Comparison of ENCODE assay signal across 26 cellular contexts in the genomic region with DNA sequence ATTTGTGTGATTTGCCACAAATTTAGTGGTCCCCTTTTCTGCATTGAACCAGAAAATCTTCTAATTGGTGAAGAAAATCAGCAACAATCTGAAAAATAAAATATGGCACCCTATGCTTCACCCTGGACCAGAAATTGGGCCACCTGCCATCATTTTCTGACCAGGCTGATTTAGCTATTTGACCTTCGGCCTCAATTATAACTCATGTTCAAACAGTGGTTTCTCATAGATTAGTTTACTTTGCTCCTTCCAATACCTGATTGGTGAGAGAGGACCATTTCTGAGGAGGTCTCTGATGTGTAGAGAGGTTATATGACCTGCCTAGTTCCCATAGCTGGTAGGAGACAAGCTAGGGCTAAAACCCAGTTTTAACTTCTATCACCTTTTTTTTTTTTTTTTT. TPM values are rescaled to one million over a fixed set of nuclear protein-coding genes. Genes with fewer than 3 reads are reported as not detected.
DNase-seq lines count a peak whose midpoint lies in the region; ATAC-seq lines count a peak whose summit lies in the region.
"Had no signal": no experiment of that assay in that cellular context is flagged by ENCODE, and none has a peak within 500 bp of the region (broad histone marks: within the 10 kb centered on the region; RNA-seq: fewer than 3 reads in every experiment).

No MANE protein-coding gene starts in this region.

- H3K36me3 ChIP-seq in CD4-positive, CD25-positive, alpha-beta regulatory T cell (ENCODE audit: control insufficient read depth, insufficient read depth, low read length): peaks cover 16% of the 10 kb centered on the region
- H3K36me3 ChIP-seq: esophagus squamous epithelium, sigmoid colon had no signal

- H3K9me3 Mint-ChIP-seq in CD4-positive, CD25-positive, alpha-beta regulatory T cell: no peaks in the 10 kb centered on the region
- no peaks in the 10 kb centered on the region for H3K9me3 Mint-ChIP-seq in activated T-helper 1 cell treated with anti-CD3 and anti-CD28 coated beads, Interleukin-12 subunit alpha, Interleukin-12 subunit beta, Interleukin-2, Interleukin-4 antibody, amounts not matched to agents 30 ng/mL and 10 ng/mL and 1 ng/mL, durations not matched to agents 14 hours and 24 hours and 36 hours
- H3K9me3 Mint-ChIP-seq: activated naive CD4-positive, alpha-beta T cell treated with anti-CD3 and anti-CD28 coated beads for 36 hours; endodermal cell; naive B cell had no signal

- H3K27ac Mint-ChIP-seq in CD4-positive, CD25-positive, alpha-beta regulatory T cell: peak overlapping the region; percentile 99 to 100 (median 99)
- peak overlapping the region; percentile 44 for H3K27ac Mint-ChIP-seq in activated T-helper 1 cell treated with anti-CD3 and anti-CD28 coated beads, Interleukin-12 subunit alpha, Interleukin-12 subunit beta, Interleukin-2, Interleukin-4 antibody, amounts not matched to agents 30 ng/mL and 10 ng/mL and 1 ng/mL, durations not matched to agents 14 hours and 24 hours and 36 hours
- H3K27ac Mint-ChIP-seq: activated naive CD4-positive, alpha-beta T cell treated with anti-CD3 and anti-CD28 coated beads for 36 hours; endodermal cell had no signal

- no peaks in the 10 kb centered on the region for H3K27me3 ChIP-seq in CD4-positive, CD25-positive, alpha-beta regulatory T cell (ENCODE audit: control insufficient read depth, insufficient read depth, low read length)
- H3K27me3 ChIP-seq: esophagus squamous epithelium, sigmoid colon, testis had no signal

- no peak for ATAC-seq in CD4-positive, CD25-positive, alpha-beta regulatory T cell (ENCODE audit: low read depth in 2 of 2)
- ATAC-seq in left colon: peak; percentile 59
- ATAC-seq in GM21447 (IDR thresholded peaks at IDR 0.05; ENCODE audit: unreplicated experiment): no peak
- no peak for ATAC-seq in GM18867 (IDR thresholded peaks at IDR 0.05; ENCODE audit: unreplicated experiment)
- ATAC-seq: psoas muscle; stimulated activated naive CD8-positive, alpha-beta T cell treated with anti-CD3 and anti-CD28 coated beads, Interleukin-15, Interleukin-2, amounts not matched to agents 100 U/mL and 50 U/mL, for 24 hours had no signal

- peak overlapping the region; percentile 99 for H3K4me3 ChIP-seq in CD4-positive, CD25-positive, alpha-beta regulatory T cell (ENCODE audit: low read depth, low read length)
- H3K4me3 ChIP-seq: esophagus squamous epithelium, psoas muscle, sigmoid colon, SK-N-MC, testis had no signal

- H3K4me1 ChIP-seq in CD4-positive, CD25-positive, alpha-beta regulatory T cell (ENCODE audit: control insufficient read depth, insufficient read depth, low read length, poor library complexity, severe bottlenecking): peaks cover 98% of the 10 kb centered on the region
- H3K4me1 ChIP-seq: psoas muscle, testis had no signal

- H3K36me3 Mint-ChIP-seq in CD4-positive, CD25-positive, alpha-beta regulatory T cell: peaks cover 40% of the 10 kb centered on the region
- H3K36me3 Mint-ChIP-seq in activated T-helper 1 cell treated with anti-CD3 and anti-CD28 coated beads, Interleukin-12 subunit alpha, Interleukin-12 subunit beta, Interleukin-2, Interleukin-4 antibody, amounts not matched to agents 30 ng/mL and 10 ng/mL and 1 ng/mL, durations not matched to agents 14 hours and 24 hours and 36 hours (ENCODE audit: low read depth): peaks cover 70% of the 10 kb centered on the region
- H3K36me3 Mint-ChIP-seq: naive B cell had no signal

- H3K27ac ChIP-seq in CD4-positive, CD25-positive, alpha-beta regulatory T cell (ENCODE audit: insufficient read depth, low read length, poor library complexity, severe bottlenecking): peak overlapping the region; percentile 95
- H3K27ac ChIP-seq: C4-2B, coronary artery, esophagus squamous epithelium, psoas muscle, sigmoid colon, SK-N-MC, testis, VCaP had no signal

- no peaks in the 10 kb centered on the region for H3K9me3 ChIP-seq in CD4-positive, CD25-positive, alpha-beta regulatory T cell (ENCODE audit: control insufficient read depth in 2 of 2, low read length in 2 of 2)
- H3K9me3 ChIP-seq: esophagus squamous epithelium, psoas muscle, sigmoid colon, testis had no signal

- H3K27me3 Mint-ChIP-seq in CD4-positive, CD25-positive, alpha-beta regulatory T cell: no peaks in the 10 kb centered on the region
- no peaks in the 10 kb centered on the region for H3K27me3 Mint-ChIP-seq in activated T-helper 1 cell treated with anti-CD3 and anti-CD28 coated beads, Interleukin-12 subunit alpha, Interleukin-12 subunit beta, Interleukin-2, Interleukin-4 antibody, amounts not matched to agents 30 ng/mL and 10 ng/mL and 1 ng/mL, durations not matched to agents 14 hours and 24 hours and 36 hours (ENCODE audit: insufficient read depth)

- peak overlapping the region; percentile 86 to 100 (median 91) for H3K4me3 Mint-ChIP-seq in CD4-positive, CD25-positive, alpha-beta regulatory T cell
- H3K4me3 Mint-ChIP-seq in activated T-helper 1 cell treated with anti-CD3 and anti-CD28 coated beads, Interleukin-12 subunit alpha, Interleukin-12 subunit beta, Interleukin-2, Interleukin-4 antibody, amounts not matched to agents 30 ng/mL and 10 ng/mL and 1 ng/mL, durations not matched to agents 14 hours and 24 hours and 36 hours: no peak overlapping the region
- H3K4me3 Mint-ChIP-seq: activated naive CD4-positive, alpha-beta T cell treated with anti-CD3 and anti-CD28 coated beads for 36 hours; endodermal cell; naive B cell had no signal

- intact Hi-C loops in activated T-helper 1 cell treated with anti-CD3 and anti-CD28 coated beads, Interleukin-12 subunit alpha, Interleukin-12 subunit beta, Interleukin-2, Interleukin-4 antibody, amounts not matched to agents 30 ng/mL and 10 ng/mL and 1 ng/mL, durations not matched to agents 14 hours and 24 hours and 36 hours (cut with micrococcal nuclease): no loop called here
- intact Hi-C loops in left colon (cut with DNase I, micrococcal nuclease): no loop called here

- no peak for DNase-seq in CD4-positive, CD25-positive, alpha-beta regulatory T cell
- DNase-seq in ELR (ENCODE audit: low read depth) (peak; percentile 24), left colon (no peak), DMS114 treated with DMSO at 0.1 percent for 48 hours (lab: John Stamatoyannopoulos, UW; ENCODE audit: unreplicated experiment) (no peak)
- DNase-seq in activated T-helper 1 cell treated with anti-CD3 and anti-CD28 coated beads, Interleukin-12 subunit alpha, Interleukin-12 subunit beta, Interleukin-2, Interleukin-4 antibody, amounts not matched to agents 30 ng/mL and 10 ng/mL and 1 ng/mL, durations not matched to agents 14 hours and 24 hours and 36 hours (ENCODE audit: low spot score): no peak
- no peak for DNase-seq in NK-92 treated with Interleukin-12 subunit alpha and Interleukin-12 subunit beta, amount 100 ng/mL, for 24 hours (lab: John Stamatoyannopoulos, UW)
- DNase-seq: activated CD4-positive, alpha-beta T cell treated with anti-CD3 and anti-CD28 coated beads for 48 hours; activated naive CD4-positive, alpha-beta T cell treated with anti-CD3 and anti-CD28 coated beads for 36 hours; activated T-cell treated with anti-CD3 and anti-CD28 coated beads, Interleukin-2, amount 50 U/mL, for 48 hours; endodermal cell; esophagus squamous epithelium; naive B cell; NCI-H1092 treated with DMSO at 0.1 percent for 48 hours; NCI-H2029; NCI-H226; psoas muscle; RPMI8226; sigmoid colon; stimulated activated naive CD8-positive, alpha-beta T cell treated with anti-CD3 and anti-CD28 coated beads, Interleukin-15, Interleukin-2, amounts not matched to agents 100 U/mL and 50 U/mL, for 24 hours; testis had no signal

- peaks cover 40 to 96% (median 69%) of the 10 kb centered on the region in 4 donors for H3K4me1 Mint-ChIP-seq in CD4-positive, CD25-positive, alpha-beta regulatory T cell
- peaks cover 84% of the 10 kb centered on the region for H3K4me1 Mint-ChIP-seq in activated T-helper 1 cell treated with anti-CD3 and anti-CD28 coated beads, Interleukin-12 subunit alpha, Interleukin-12 subunit beta, Interleukin-2, Interleukin-4 antibody, amounts not matched to agents 30 ng/mL and 10 ng/mL and 1 ng/mL, durations not matched to agents 14 hours and 24 hours and 36 hours (ENCODE audit: low read depth)

RNA-seq across cellular contexts. Expression of a gene that starts 59.0 kb away (rescaled TPM):
- total RNA-seq in CD4-positive, CD25-positive, alpha-beta regulatory T cell: 44.5 TPM
- 100 to 1,000 TPM in 3 of 4 donors, 10 to 100 TPM in 1; 87.8 to 148 (median 108) TPM for polyA plus RNA-seq in CD4-positive, CD25-positive, alpha-beta regulatory T cell
- 69.9 and 75.5 TPM in 2 replicates for total RNA-seq in activated T-helper 1 cell treated with anti-CD3 and anti-CD28 coated beads, Interleukin-12 subunit alpha, Interleukin-12 subunit beta, Interleukin-2, Interleukin-4 antibody, amounts not matched to agents 30 ng/mL and 10 ng/mL and 1 ng/mL, durations not matched to agents 14 hours and 24 hours and 36 hours
- total RNA-seq in left colon: 10 to 100 TPM in 1 of 2 donors, 1 to 10 TPM in 1; 6.8 to 30.8 TPM
